ENCODE assay signal across 10 cellular contexts in the genomic region with DNA sequence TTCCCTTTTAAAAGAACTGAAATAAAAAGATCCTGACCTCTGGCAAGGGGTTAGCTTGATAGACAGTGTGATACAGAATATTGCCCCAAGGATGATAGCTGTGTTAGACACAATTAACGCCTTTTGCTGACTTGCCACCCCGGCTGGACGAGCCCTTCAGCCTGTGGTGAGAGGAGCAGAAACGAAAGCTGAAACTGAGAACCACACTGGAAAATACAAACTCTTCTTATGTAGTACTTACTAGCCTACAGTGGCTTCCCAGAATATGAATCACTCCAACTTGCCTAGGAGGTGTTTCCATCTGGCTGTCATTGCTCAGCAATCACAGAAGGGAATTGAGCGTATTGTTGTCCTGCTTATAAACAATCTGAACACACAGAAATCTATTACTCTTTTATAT. TPM values are rescaled to one million over a fixed set of nuclear protein-coding genes. Genes with fewer than 3 reads are reported as not detected.
DNase-seq lines count a peak whose midpoint lies in the region; ATAC-seq and TF ChIP-seq lines count a peak whose summit lies in the region.
"Had no signal": no experiment of that assay in that cellular context is flagged by ENCODE, and none has a peak within 500 bp of the region (broad histone marks: within the 10 kb centered on the region; RNA-seq: fewer than 3 reads in every experiment).

No MANE protein-coding gene starts in this region.

- no peak overlapping the region for H3K4me3 ChIP-seq in left ventricle myocardium inferior

- no peak overlapping the region for H3K4me3 Mint-ChIP-seq in nephron progenitor cell

- peaks cover 13% of the 10 kb centered on the region for H3K4me1 Mint-ChIP-seq in nephron progenitor cell

- H3K4me1 ChIP-seq in left ventricle myocardium inferior: peaks cover 5% of the 10 kb centered on the region

- DNase-seq in left ventricle myocardium superior: no peak
- no peak for DNase-seq in left ventricle myocardium inferior
- DNase-seq in activated CD4-positive, alpha-beta T cell treated with anti-CD3 and anti-CD28 coated beads, Interleukin-2, amount 50 U/mL, for 48 hours: peak; percentile 48 to 60
- DNase-seq in renal cortical epithelial cell (ENCODE audit: low read depth): peak; percentile 22
- DNase-seq in SW 1271 (lab: John Stamatoyannopoulos, UW): no peak
- no peak for DNase-seq in DMS153 treated with DMSO at 0.1 percent for 48 hours (lab: John Stamatoyannopoulos, UW; ENCODE audit: unreplicated experiment)
- DNase-seq in nephron progenitor cell: no peak

- no peak for TF ChIP-seq CTCF in left ventricle myocardium inferior (IDR thresholded peaks at IDR 0.05; ENCODE audit: borderline replicate concordance)
- no peak for TF ChIP-seq CTCF in nephron progenitor cell (IDR thresholded peaks at IDR 0.05)

- no peak overlapping the region for H3K27ac Mint-ChIP-seq in nephron progenitor cell

- no peaks in the 10 kb centered on the region for H3K9me3 Mint-ChIP-seq in nephron progenitor cell

- H3K9me3 ChIP-seq in left ventricle myocardium inferior (replicated peaks): no peaks in the 10 kb centered on the region

- no peaks in the 10 kb centered on the region for H3K27me3 ChIP-seq in left ventricle myocardium inferior (ENCODE audit: low read depth)

- H3K27ac ChIP-seq in left ventricle myocardium inferior (replicated peaks): no peak overlapping the region
- H3K27ac ChIP-seq: VCaP had no signal

- H3K27me3 Mint-ChIP-seq in nephron progenitor cell (ENCODE audit: low read depth, poor library complexity): no peaks in the 10 kb centered on the region

- H3K36me3 ChIP-seq in left ventricle myocardium inferior: no peaks in the 10 kb centered on the region

- intact Hi-C loops in left ventricle myocardium superior (cut with micrococcal nuclease): no loop called here
- intact Hi-C loops in left ventricle myocardium inferior (cut with micrococcal nuclease): no loop called here

- ATAC-seq in left ventricle myocardium superior (peak; percentile 52), HG03139 (IDR thresholded peaks at IDR 0.05; ENCODE audit: unreplicated experiment) (peak; percentile 78)
- ATAC-seq: left colon had no signal

- no peaks in the 10 kb centered on the region for H3K36me3 Mint-ChIP-seq in nephron progenitor cell (ENCODE audit: low read depth)

RNA-seq across cellular contexts. Expression of gene SAMSN1, which starts 22.9 kb away (rescaled TPM):
- total RNA-seq in left ventricle myocardium superior: 1.7 TPM
- 1.0 TPM for total RNA-seq in left ventricle myocardium inferior
- total RNA-seq in renal cortical epithelial cell: 0.35 TPM in 1 of 2 replicates, not detected in the other

Comparison
In these comparisons a context has a peak if more than half of its experiments do, and no peak if none do; other contexts are left out.
1. DNase-seq: peak in activated CD4-positive, alpha-beta T cell treated with anti-CD3 and anti-CD28 coated beads, Interleukin-2, amount 50 U/mL, for 48 hours (2 of 2) and renal cortical epithelial cell (single experiment); none in left ventricle myocardium superior (single experiment), left ventricle myocardium inferior (single experiment), SW 1271 (0 of 2), DMS153 treated with DMSO at 0.1 percent for 48 hours (single experiment) and nephron progenitor cell (single experiment).